Comparison of ENCODE assay signal across 12 cellular contexts in the genomic region with DNA sequence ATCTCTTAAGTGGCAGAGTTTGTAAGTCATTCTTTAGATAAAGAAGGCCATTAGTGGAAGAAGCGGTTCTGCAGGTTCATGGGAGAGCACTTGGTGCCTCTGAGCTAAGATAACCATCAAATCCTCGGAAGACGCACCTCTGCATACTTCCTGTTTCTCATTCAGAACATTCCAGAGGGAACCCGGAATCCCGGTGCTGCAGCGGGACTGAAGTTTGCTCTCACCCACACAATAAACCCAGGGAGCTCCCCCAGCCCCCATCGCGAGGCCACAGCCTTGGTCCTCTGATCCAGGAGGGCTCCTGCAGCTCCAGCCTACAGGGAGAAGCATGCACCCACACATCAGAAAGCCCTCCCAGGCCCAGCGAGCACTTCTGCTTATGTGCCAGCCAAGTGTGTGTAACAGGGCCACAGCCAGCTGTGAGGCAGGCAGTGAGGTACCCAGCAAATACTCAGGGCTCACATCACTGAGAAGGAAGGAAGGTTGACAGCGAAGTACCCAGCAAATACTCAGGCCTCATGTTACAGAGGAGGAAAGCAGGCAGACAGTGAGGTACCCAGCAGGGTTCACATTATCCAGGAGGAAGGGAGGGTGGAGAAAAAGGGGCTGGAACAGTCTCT.
DNase-seq lines count a peak whose midpoint lies in the region; ATAC-seq, FAIRE-seq and TF ChIP-seq lines count a peak whose summit lies in the region.
"Had no signal": no experiment of that assay in that cellular context is flagged by ENCODE, and none has a peak within 500 bp of the region (broad histone marks: within the 10 kb centered on the region; RNA-seq: fewer than 3 reads in every experiment).

No MANE protein-coding gene starts in this region.

- H3K27ac Mint-ChIP-seq in activated naive CD8-positive, alpha-beta T cell treated with anti-CD3 and anti-CD28 coated beads, Interleukin-2, amount 50 U/mL, for 24 hours: no peak overlapping the region
- no peak overlapping the region for H3K27ac Mint-ChIP-seq in activated T-cell treated with anti-CD3 and anti-CD28 coated beads, Interleukin-2, amount 50 U/mL, for 72 hours
- H3K27ac Mint-ChIP-seq: activated CD8-positive, alpha-beta T cell treated with anti-CD3 and anti-CD28 coated beads for 36 hours had no signal

- H3K36me3 ChIP-seq in H7 (replicated peaks; ENCODE audit: control insufficient read depth, insufficient read depth, low read length) (no peaks in the 10 kb centered on the region), OCI-LY1 (ENCODE audit: insufficient read depth, low read length) (peaks cover 21% of the 10 kb centered on the region), pancreas (no peaks in the 10 kb centered on the region)

- H3K9me3 Mint-ChIP-seq in activated naive CD8-positive, alpha-beta T cell treated with anti-CD3 and anti-CD28 coated beads, Interleukin-2, amount 50 U/mL, for 24 hours: no peaks in the 10 kb centered on the region
- H3K9me3 Mint-ChIP-seq in activated T-cell treated with anti-CD3 and anti-CD28 coated beads, Interleukin-2, amount 50 U/mL, for 72 hours: no peaks in the 10 kb centered on the region
- H3K9me3 Mint-ChIP-seq: activated CD8-positive, alpha-beta T cell treated with anti-CD3 and anti-CD28 coated beads for 36 hours had no signal

- no peaks in the 10 kb centered on the region for H4K20me1 ChIP-seq in OCI-LY1 (ENCODE audit: insufficient read depth, low read length)

- peaks cover 32% of the 10 kb centered on the region for H3K27me3 Mint-ChIP-seq in activated naive CD8-positive, alpha-beta T cell treated with anti-CD3 and anti-CD28 coated beads, Interleukin-2, amount 50 U/mL, for 24 hours
- H3K27me3 Mint-ChIP-seq in activated T-cell treated with anti-CD3 and anti-CD28 coated beads, Interleukin-2, amount 50 U/mL, for 72 hours (ENCODE audit: low read depth): peaks cover 26% of the 10 kb centered on the region

- no peaks in the 10 kb centered on the region for H3F3A ChIP-seq in OCI-LY1 (ENCODE audit: insufficient read depth, low read length)

- H3K27ac ChIP-seq in OCI-LY1 (ENCODE audit: low read depth, low read length, poor library complexity, severe bottlenecking): peak overlapping the region; percentile 90
- H3K27ac ChIP-seq in foreskin keratinocyte: no peak overlapping the region
- H3K27ac ChIP-seq in pancreas: no peak overlapping the region
- H3K27ac ChIP-seq: SJSA1 had no signal

- H2AFZ ChIP-seq in OCI-LY1 (ENCODE audit: low read length): no peak overlapping the region

- H3K9me3 ChIP-seq in OCI-LY1 (ENCODE audit: low read length) (no peaks in the 10 kb centered on the region), pancreas (no peaks in the 10 kb centered on the region)
- H3K9me3 ChIP-seq: SJSA1 had no signal

- intact Hi-C loops in pancreas (cut with DNase I): no loop called here

- peak overlapping the region; percentile 42 for H3K9ac ChIP-seq in OCI-LY1 (ENCODE audit: low read length)

- H3K4me2 ChIP-seq in OCI-LY1 (ENCODE audit: low read length): peak overlapping the region; percentile 42; the same call in 1 of the 2 replicates

- H3K4me1 Mint-ChIP-seq in activated naive CD8-positive, alpha-beta T cell treated with anti-CD3 and anti-CD28 coated beads, Interleukin-2, amount 50 U/mL, for 24 hours: peaks cover 14% of the 10 kb centered on the region
- H3K4me1 Mint-ChIP-seq in activated T-cell treated with anti-CD3 and anti-CD28 coated beads, Interleukin-2, amount 50 U/mL, for 72 hours (ENCODE audit: low read depth): peaks cover 5% of the 10 kb centered on the region

- WGBS in pancreas, 2 donors: 25 to 27% methylated on average over 10 of the region's 10 CpGs

- H3K4me3 Mint-ChIP-seq in activated naive CD8-positive, alpha-beta T cell treated with anti-CD3 and anti-CD28 coated beads, Interleukin-2, amount 50 U/mL, for 24 hours: no peak overlapping the region
- H3K4me3 Mint-ChIP-seq in activated T-cell treated with anti-CD3 and anti-CD28 coated beads, Interleukin-2, amount 50 U/mL, for 72 hours: no peak overlapping the region
- H3K4me3 Mint-ChIP-seq: activated CD8-positive, alpha-beta T cell treated with anti-CD3 and anti-CD28 coated beads for 36 hours had no signal

- ATAC-seq in foreskin keratinocyte: peak; percentile 75
- ATAC-seq in pancreas: peak; percentile 35 to 65 (median 60)
- ATAC-seq in activated naive CD8-positive, alpha-beta T cell treated with anti-CD3 and anti-CD28 coated beads, Interleukin-2, amount 50 U/mL, for 24 hours: no peak
- no peak for ATAC-seq in activated T-cell treated with anti-CD3 and anti-CD28 coated beads, Interleukin-2, amount 50 U/mL, for 72 hours (replicated peaks in 1 of 2)
- ATAC-seq: activated CD8-positive, alpha-beta T cell treated with anti-CD3 and anti-CD28 coated beads for 36 hours had no signal

- no peak for FAIRE-seq in pancreas (lab: Jason Lieb, UNC)

- no peaks in the 10 kb centered on the region for H3K9me2 ChIP-seq in OCI-LY1 (ENCODE audit: low read depth, low read length)

- H3K79me2 ChIP-seq in OCI-LY1 (ENCODE audit: insufficient read depth, low read length): peaks cover 27% of the 10 kb centered on the region

- H3K4me1 ChIP-seq in OCI-LY1 (ENCODE audit: insufficient read depth, low read length, severe bottlenecking) (peaks cover 88% of the 10 kb centered on the region), foreskin keratinocyte (peaks cover 13% of the 10 kb centered on the region), pancreas (no peaks in the 10 kb centered on the region)
- H3K4me1 ChIP-seq: SJSA1 had no signal

- H3K4me3 ChIP-seq in H7 (ENCODE audit: insufficient read depth, low read depth, low read length) (no peak overlapping the region), OCI-LY1 (ENCODE audit: low read depth, low read length, poor library complexity, severe bottlenecking) (no peak overlapping the region), pancreas (no peak overlapping the region)
- H3K4me3 ChIP-seq: SJSA1 had no signal

- TF ChIP-seq CTCF in OCI-LY1 (IDR thresholded peaks at IDR 0.05; ENCODE audit: low read length) (no peak), foreskin keratinocyte (conservative IDR thresholded peaks at IDR 0.05) (no peak), pancreas (IDR thresholded peaks at IDR 0.05) (no peak)

- H3K27me3 ChIP-seq in H7 (ENCODE audit: control insufficient read depth, insufficient read depth, low read length) (no peaks in the 10 kb centered on the region), OCI-LY1 (ENCODE audit: insufficient read depth, low read length) (no peaks in the 10 kb centered on the region), foreskin keratinocyte (no peaks in the 10 kb centered on the region), pancreas (no peaks in the 10 kb centered on the region)
- H3K27me3 ChIP-seq: SJSA1 had no signal

- no peaks in the 10 kb centered on the region for H3K36me3 Mint-ChIP-seq in activated naive CD8-positive, alpha-beta T cell treated with anti-CD3 and anti-CD28 coated beads, Interleukin-2, amount 50 U/mL, for 24 hours (ENCODE audit: low read depth)
- H3K36me3 Mint-ChIP-seq in activated T-cell treated with anti-CD3 and anti-CD28 coated beads, Interleukin-2, amount 50 U/mL, for 72 hours (ENCODE audit: insufficient read depth in 2 of 2): no peaks in the 10 kb centered on the region

- peak; percentile 83 for DNase-seq in H7
- peak; percentile 56 to 83 for DNase-seq in foreskin keratinocyte
- DNase-seq in pancreas: no peak
- no peak for DNase-seq in activated naive CD8-positive, alpha-beta T cell treated with anti-CD3 and anti-CD28 coated beads, Interleukin-2, amount 50 U/mL, for 24 hours
- no peak for DNase-seq in activated T-cell treated with anti-CD3 and anti-CD28 coated beads, Interleukin-2, amount 50 U/mL, for 72 hours
- no peak for DNase-seq in NCI-H524 (lab: John Stamatoyannopoulos, UW)
- no peak for DNase-seq in NCI-H524 treated with DMSO at 0.1 percent for 48 hours (lab: John Stamatoyannopoulos, UW)
- DNase-seq: activated CD8-positive, alpha-beta T cell treated with anti-CD3 and anti-CD28 coated beads for 36 hours; left cardiac atrium; NCI-H1092 treated with DMSO at 0.1 percent for 48 hours had no signal

Comparison
In these comparisons a context has a peak if more than half of its experiments do, and no peak if none do; other contexts are left out.
1. DNase-seq: peak in H7 (single experiment) and foreskin keratinocyte (2 of 2); none in pancreas (0 of 6), activated naive CD8-positive, alpha-beta T cell treated with anti-CD3 and anti-CD28 coated beads, Interleukin-2, amount 50 U/mL, for 24 hours (single experiment), activated T-cell treated with anti-CD3 and anti-CD28 coated beads, Interleukin-2, amount 50 U/mL, for 72 hours (0 of 2), NCI-H524 (0 of 2) and NCI-H524 treated with DMSO at 0.1 percent for 48 hours (single experiment).
2. ATAC-seq: peak in foreskin keratinocyte (single experiment) and pancreas (4 of 4); none in activated naive CD8-positive, alpha-beta T cell treated with anti-CD3 and anti-CD28 coated beads, Interleukin-2, amount 50 U/mL, for 24 hours (single experiment) and activated T-cell treated with anti-CD3 and anti-CD28 coated beads, Interleukin-2, amount 50 U/mL, for 72 hours (0 of 2).